1 cellular context compared by ENCODE assay signal in genomic region chr5:107870984-107871383, GRCh38.
TF ChIP-seq lines count a peak whose summit lies in the region.

No MANE protein-coding gene starts in this region.

TF ChIP-seq in GM12878, 131 proteins besides CTCF, POLR2A, EP300 and RAD21 (continued from another document):
- TF ChIP-seq BCL3 (IDR thresholded peaks at IDR 0.05; ENCODE audit: borderline replicate concordance, insufficient read depth, low read depth, low read length, poor library complexity, severe bottlenecking), result no peak
- no peak for TF ChIP-seq GABPA (IDR thresholded peaks at IDR 0.05; ENCODE audit: low read depth)
